ENCODE assay signal across 17 cellular contexts in genomic region chr1:54851406-54851805, GRCh38. TPM values are rescaled to one million over a fixed set of nuclear protein-coding genes. Genes with fewer than 3 reads are reported as not detected.
DNase-seq lines count a peak whose midpoint lies in the region; ATAC-seq, FAIRE-seq and TF ChIP-seq lines count a peak whose summit lies in the region.
"Had no signal": no experiment of that assay in that cellular context is flagged by ENCODE, and none has a peak within 500 bp of the region (broad histone marks: within the 10 kb centered on the region; RNA-seq: fewer than 3 reads in every experiment).

No MANE protein-coding gene starts in this region.

- H3K79me2 ChIP-seq in astrocyte (ENCODE audit: insufficient read depth, low read length), result peaks cover 4% of the 10 kb centered on the region

- no peak overlapping the region for H3K4me3 Mint-ChIP-seq in astrocyte (ENCODE audit: unreplicated experiment)
- H3K4me3 Mint-ChIP-seq: CD8-positive, alpha-beta memory T cell had no signal

- H3K14ac ChIP-seq in IMR-90 (replicated peaks; ENCODE audit: low read depth, low read length), result peak overlapping the region; percentile 79

- peak overlapping the region; percentile 83 for H2BK5ac ChIP-seq in IMR-90 (ENCODE audit: low read depth, low read length, poor library complexity, severe bottlenecking)

- peaks cover 5% of the 10 kb centered on the region for H3K4me1 Mint-ChIP-seq in astrocyte (ENCODE audit: low read depth, unreplicated experiment)
- H3K4me1 Mint-ChIP-seq: CD8-positive, alpha-beta memory T cell had no signal

- peak overlapping the region; percentile 94 for H2BK120ac ChIP-seq in IMR-90 (ENCODE audit: low read depth, low read length)

- peak overlapping the region; percentile 98 for H2AK5ac ChIP-seq in IMR-90 (ENCODE audit: low read depth, low read length)

- peak overlapping the region; percentile 70 for H2AFZ ChIP-seq in IMR-90 (replicated peaks; ENCODE audit: low read length, poor library complexity)
- no peak overlapping the region for H2AFZ ChIP-seq in astrocyte (ENCODE audit: low read depth, low read length)

- H2BK20ac ChIP-seq in IMR-90 (ENCODE audit: low read depth, low read length), result peak overlapping the region; percentile 86

- FAIRE-seq in astrocyte (lab: Jason Lieb, UNC), result no peak

- H2BK15ac ChIP-seq in IMR-90 (ENCODE audit: low read depth, low read length), result peak overlapping the region; percentile 43; the same call in 2 of the 3 replicates

- H3K4me1 ChIP-seq in IMR-90 (ENCODE audit: control insufficient read depth, insufficient read depth, low read length), result peaks cover 18% of the 10 kb centered on the region
- peaks cover 25% of the 10 kb centered on the region for H3K4me1 ChIP-seq in astrocyte (ENCODE audit: insufficient read depth, low read length)
- peaks cover 2 to 29% (median 24%) of the 10 kb centered on the region in 5 donors for H3K4me1 ChIP-seq in subcutaneous abdominal adipose tissue (ENCODE audit: control insufficient read depth in 5 of 5, insufficient read depth in 5 of 5, low read length in 5 of 5)
- H3K4me1 ChIP-seq in left ventricle myocardium inferior, result peaks cover 11% of the 10 kb centered on the region

- H3K36me3 Mint-ChIP-seq in astrocyte (ENCODE audit: low read depth, unreplicated experiment), result peaks cover 51% of the 10 kb centered on the region

- no peak for TF ChIP-seq CTCF in IMR-90 (conservative IDR thresholded peaks at IDR 0.05; ENCODE audit: low read depth, low read length)
- no peak for TF ChIP-seq CTCF in astrocyte (IDR thresholded peaks at IDR 0.05; ENCODE audit: insufficient read depth, low read depth, low read length)
- no peak for TF ChIP-seq CTCF in GM13977 (IDR thresholded peaks at IDR 0.05; ENCODE audit: extremely low read depth, insufficient read depth, missing control alignments)
- TF ChIP-seq CTCF in left ventricle myocardium inferior (IDR thresholded peaks at IDR 0.05; ENCODE audit: borderline replicate concordance), result no peak

- peak overlapping the region; percentile 15 for H3K18ac ChIP-seq in IMR-90 (ENCODE audit: low read depth, low read length)

- BruUV-seq in IMR-90 (replicated peaks; lab: Mats Ljungman, UMichigan), result no TSS peak

- peak overlapping the region; percentile 8; the same call in 1 of the 2 replicates for H3K23ac ChIP-seq in IMR-90 (ENCODE audit: low read depth, low read length)

- H3K9ac ChIP-seq in IMR-90 (ENCODE audit: low read depth, low read length), result 0 out of 2 replicates have a peak overlapping the region, but pooled peaks have one; percentile 3
- H3K9ac ChIP-seq in astrocyte (ENCODE audit: low read length), result peak overlapping the region; percentile 13
- peak overlapping the region in 1 of 5 donors; percentile 26 for H3K9ac ChIP-seq in subcutaneous abdominal adipose tissue (ENCODE audit: low read length in 5 of 5)
- H3K9ac ChIP-seq: KMS-11 had no signal

- no peak for ATAC-seq in IMR-90 (ENCODE audit: low read depth)
- ATAC-seq: Panc1 had no signal

- H3K79me1 ChIP-seq in IMR-90 (ENCODE audit: low read depth in 1 of 2, low read length in 2 of 2), result peaks cover 0 to 22% of the 10 kb centered on the region in 2 experiments; a peak in 1 of 4 replicates

- no peak for TF ChIP-seq POLR2A in IMR-90 (IDR thresholded peaks at IDR 0.05; ENCODE audit: low read depth, low read length)

- 100% methylated on average over 3 of the region's 9 CpGs; no CpG with 5 or more reads in 1 of the 2 experiments for WGBS in IMR-90 (ENCODE audit: extremely low coverage in 2 of 2, insufficient read length in 1 of 2), 2 experiments

- H4K91ac ChIP-seq in IMR-90 (ENCODE audit: insufficient read depth, low read depth, low read length), result peak overlapping the region; percentile 95

- intact Hi-C loops in IMR-90 (cut with micrococcal nuclease) (no loop called here), left ventricle myocardium inferior (cut with micrococcal nuclease) (no loop called here)

- H4K5ac ChIP-seq in IMR-90 (ENCODE audit: low read depth, low read length), result peak overlapping the region; percentile 61

- H3K4ac ChIP-seq in IMR-90 (ENCODE audit: low read depth, low read length), result peak overlapping the region; percentile 93

- H3K27me3 ChIP-seq in IMR-90 (ENCODE audit: control insufficient read depth, insufficient read depth, low read length) (no peaks in the 10 kb centered on the region), astrocyte (ENCODE audit: insufficient read depth, low read length) (no peaks in the 10 kb centered on the region), subcutaneous abdominal adipose tissue (ENCODE audit: control insufficient read depth in 5 of 5, insufficient read depth in 4 of 5, low read length in 5 of 5) (no peaks in the 10 kb centered on the region), left ventricle myocardium inferior (ENCODE audit: low read depth) (no peaks in the 10 kb centered on the region)

- no peak overlapping the region for H3K4me3 ChIP-seq in IMR-90 (ENCODE audit: insufficient read depth, low read depth, low read length)
- H3K4me3 ChIP-seq in astrocyte (ENCODE audit: insufficient read depth, low read depth, low read length), result no peak overlapping the region
- H3K4me3 ChIP-seq in subcutaneous abdominal adipose tissue (ENCODE audit: low read depth in 1 of 5, low read length in 5 of 5), result peak overlapping the region in 1 of 5 donors; percentile 2
- H3K4me3 ChIP-seq in left ventricle myocardium inferior, result no peak overlapping the region

- no peaks in the 10 kb centered on the region for H3K27me3 Mint-ChIP-seq in astrocyte (ENCODE audit: low read depth, unreplicated experiment)
- H3K27me3 Mint-ChIP-seq: CD8-positive, alpha-beta memory T cell had no signal

- no peak for TF ChIP-seq RAD21 in IMR-90 (IDR thresholded peaks at IDR 0.05; ENCODE audit: low read length)

- H3K9me1 ChIP-seq in IMR-90 (ENCODE audit: insufficient read depth, low read length), result peaks cover 41% of the 10 kb centered on the region

- no peak overlapping the region for H3K27ac Mint-ChIP-seq in astrocyte (ENCODE audit: unreplicated experiment)

- H3K4me2 ChIP-seq in IMR-90 (ENCODE audit: low read depth, low read length) (no peak overlapping the region), astrocyte (ENCODE audit: low read length) (peak overlapping the region; percentile 21)
- H3K4me2 ChIP-seq: KMS-11 had no signal

- peak overlapping the region; percentile 75 for H3K27ac ChIP-seq in IMR-90 (ENCODE audit: insufficient read depth, low read length)
- peak overlapping the region; percentile 52 for H3K27ac ChIP-seq in astrocyte (ENCODE audit: low read depth, low read length)
- H3K27ac ChIP-seq in subcutaneous abdominal adipose tissue (ENCODE audit: low read depth, low read length), result peak overlapping the region; percentile 69
- H3K27ac ChIP-seq in left ventricle myocardium inferior (replicated peaks), result no peak overlapping the region
- H3K27ac ChIP-seq: KMS-11 had no signal

- dilution Hi-C loops in IMR-90 (cut with HindIII; ENCODE audit: low sequenced_read_pairs, unreplicated experiment), result no loop called here

- H3K36me3 ChIP-seq in IMR-90 (ENCODE audit: control insufficient read depth, insufficient read depth, low read length) (no peaks in the 10 kb centered on the region; the same call in 1 of the 2 replicates), astrocyte (ENCODE audit: insufficient read depth, low read length) (peaks cover 43% of the 10 kb centered on the region), subcutaneous abdominal adipose tissue (ENCODE audit: control insufficient read depth in 5 of 5, insufficient read depth in 5 of 5, low read length in 5 of 5) (peaks cover 0 to 41% (median 26%) of the 10 kb centered on the region in 5 donors), left ventricle myocardium inferior (peaks cover 20% of the 10 kb centered on the region)

- H3K9me3 ChIP-seq in IMR-90 (ENCODE audit: control insufficient read depth, insufficient read depth, low read length) (no peaks in the 10 kb centered on the region), astrocyte (ENCODE audit: insufficient read depth, low read depth, low read length) (no peaks in the 10 kb centered on the region), subcutaneous abdominal adipose tissue (ENCODE audit: control insufficient read depth in 5 of 5, low read length in 5 of 5) (no peaks in the 10 kb centered on the region), left ventricle myocardium inferior (replicated peaks) (no peaks in the 10 kb centered on the region)

- in situ Hi-C loops in IMR-90 (cut with MboI; ENCODE audit: low sequenced_read_pairs) (no loop called here), GM13977 (cut with MboI; ENCODE audit: low pct_unique_long_range_greater_than_20kb, low sequenced_read_pairs, unreplicated experiment) (no loop called here)

- no peaks in the 10 kb centered on the region for H4K20me1 ChIP-seq in IMR-90 (ENCODE audit: insufficient read depth, low read length)
- H4K20me1 ChIP-seq in astrocyte (ENCODE audit: insufficient read depth, low read length), result peaks cover 6% of the 10 kb centered on the region

- POLR2A ChIA-PET in IMR-90 (lab: Charles Lee; ENCODE audit: unreplicated experiment), result no interaction called here

- peak overlapping the region; percentile 24 to 91; a peak in 3 of 4 replicates for H4K8ac ChIP-seq in IMR-90 (ENCODE audit: low read depth in 2 of 2, low read length in 2 of 2)

- no peak for DNase-seq in IMR-90
- DNase-seq in astrocyte (ENCODE audit: low read depth), result no peak
- DNase-seq in islet precursor cell, result peak; percentile 44
- no peak for DNase-seq in GM13977 (ENCODE audit: low spot score)
- no peak for DNase-seq in left ventricle myocardium inferior
- DNase-seq in HUDEP-2 (lab: John Stamatoyannopoulos, UW; ENCODE audit: unreplicated experiment in 76 of 76), result no peak
- DNase-seq: CD8-positive, alpha-beta memory T cell; DMS153; NCI-H1092; NCI-H2107; NCI-H748 treated with DMSO at 0.1 percent for 48 hours; Right ventricle myocardium superior had no signal

- CTCF ChIA-PET in IMR-90 (lab: Yijun Ruan, JAX), result no interaction called here

- H3K56ac ChIP-seq in IMR-90 (ENCODE audit: extremely low read depth, insufficient read depth, low read length), result peak overlapping the region; percentile 44; the same call in 1 of the 2 replicates

- H3K9me3 Mint-ChIP-seq in astrocyte (ENCODE audit: unreplicated experiment), result peaks cover 2% of the 10 kb centered on the region
- H3K9me3 Mint-ChIP-seq: CD8-positive, alpha-beta memory T cell had no signal

- peak overlapping the region; percentile 94 for H2AK9ac ChIP-seq in IMR-90 (replicated peaks; ENCODE audit: low read depth, low read length, poor library complexity)

TF ChIP-seq in IMR-90, 13 proteins besides CTCF, POLR2A, EP300 and RAD21 (continues in another document):
- TF ChIP-seq MXI1 (IDR thresholded peaks at IDR 0.05; ENCODE audit: borderline replicate concordance, low read depth, low read length) (no peak), RFX5 (IDR thresholded peaks at IDR 0.05; ENCODE audit: low read depth, low read length) (no peak)

RNA-seq across cellular contexts. Expression of gene DHCR24, which starts 35.6 kb away (rescaled TPM):
- total RNA-seq in IMR-90 (2012; rRNA removed), result 194 and 206 TPM in 2 replicates
- polyA plus RNA-seq in IMR-90 (2012; rRNA removed), result 117 and 130 TPM in 2 replicates
- polyA plus RNA-seq in IMR-90 (2012; cell fraction: cytosol; rRNA removed), result 71.2 and 131 TPM in 2 replicates
- polyA plus RNA-seq in IMR-90 (2012; cell fraction: nucleus; rRNA removed; ENCODE audit: low replicate concordance), result 33.9 and 115 TPM in 2 replicates
- 116 and 168 TPM in 2 replicates for total RNA-seq in astrocyte
- total RNA-seq in left ventricle myocardium inferior, result 12.8 TPM

RNA-seq across cellular contexts. Expression of gene TTC22, which starts 50.3 kb away (rescaled TPM):
- total RNA-seq in IMR-90 (2012; rRNA removed) (not detected in 2 replicates), astrocyte (not detected in 2 replicates), left ventricle myocardium inferior (0.14 TPM)
- not detected in 2 replicates for polyA plus RNA-seq in IMR-90 (2012; rRNA removed)
- not detected in 2 replicates for polyA plus RNA-seq in IMR-90 (2012; cell fraction: cytosol; rRNA removed)
- polyA plus RNA-seq in IMR-90 (2012; cell fraction: nucleus; rRNA removed; ENCODE audit: low replicate concordance), result not detected in 2 replicates
- total RNA-seq: H4, Right ventricle myocardium superior had no signal
- polyA plus RNA-seq: BJ had no signal
